10 cellular contexts compared by ENCODE assay signal in genomic region chr14:91899213-91899612, GRCh38. TPM values are rescaled to one million over a fixed set of nuclear protein-coding genes. Genes with fewer than 3 reads are reported as not detected.
DNase-seq lines count a peak whose midpoint lies in the region; ATAC-seq and TF ChIP-seq lines count a peak whose summit lies in the region.
"Had no signal": no experiment of that assay in that cellular context is flagged by ENCODE, and none has a peak within 500 bp of the region (broad histone marks: within the 10 kb centered on the region; RNA-seq: fewer than 3 reads in every experiment).

No MANE protein-coding gene starts in this region.

- H3K27ac ChIP-seq in left ventricle myocardium inferior (replicated peaks) (peak overlapping the region; percentile 81), VCaP (no peak overlapping the region), left lung (no peak overlapping the region), vagina (peak overlapping the region; percentile 60)
- H3K27ac ChIP-seq: BLaER1 had no signal

- H3K9me3 ChIP-seq in left ventricle myocardium inferior (replicated peaks), result no peaks in the 10 kb centered on the region
- no peaks in the 10 kb centered on the region for H3K9me3 ChIP-seq in left lung
- no peaks in the 10 kb centered on the region for H3K9me3 ChIP-seq in vagina
- no peaks in the 10 kb centered on the region for H3K9me3 ChIP-seq in MG63
- H3K9me3 ChIP-seq: BLaER1 had no signal

- TF ChIP-seq POLR2A in vagina (IDR thresholded peaks at IDR 0.05), result no peak

- ATAC-seq in left ventricle myocardium superior, result no peak
- ATAC-seq in left lung, result peak; percentile 62

- TF ChIP-seq CTCF in left ventricle myocardium inferior (IDR thresholded peaks at IDR 0.05; ENCODE audit: borderline replicate concordance), result no peak
- TF ChIP-seq CTCF in VCaP (conservative IDR thresholded peaks at IDR 0.05), result peak; percentile 69
- no peak for TF ChIP-seq CTCF in left lung (IDR thresholded peaks at IDR 0.05)
- TF ChIP-seq CTCF in vagina (IDR thresholded peaks at IDR 0.05), result no peak

- DNase-seq in left ventricle myocardium inferior (no peak), left ventricle myocardium superior (no peak), left lung (no peak), vagina (ENCODE audit: extremely low spot score in 2 of 2) (no peak), NAMALWA (ENCODE audit: low spot score) (no peak), cerebellar cortex (ENCODE audit: low spot score) (no peak), MG63 (no peak)
- DNase-seq: naive B cell had no signal

- intact Hi-C loops in left ventricle myocardium inferior (cut with micrococcal nuclease) (no loop called here), left ventricle myocardium superior (cut with micrococcal nuclease) (no loop called here), left lung (cut with DNase I) (no loop called here), vagina (cut with DNase I) (no loop called here)

- H3K27me3 ChIP-seq in left ventricle myocardium inferior (ENCODE audit: low read depth), result peaks cover 13% of the 10 kb centered on the region
- H3K27me3 ChIP-seq in left lung, result no peaks in the 10 kb centered on the region
- no peaks in the 10 kb centered on the region for H3K27me3 ChIP-seq in vagina
- no peaks in the 10 kb centered on the region for H3K27me3 ChIP-seq in MG63
- H3K27me3 ChIP-seq: BLaER1 had no signal

- H3K4me1 ChIP-seq in left ventricle myocardium inferior (peaks cover 52% of the 10 kb centered on the region), left lung (peaks cover 0 to 9% of the 10 kb centered on the region in 2 donors), vagina (peaks cover 48% of the 10 kb centered on the region)
- H3K4me1 ChIP-seq: BLaER1 had no signal

- H3K36me3 ChIP-seq in left ventricle myocardium inferior, result no peaks in the 10 kb centered on the region
- no peaks in the 10 kb centered on the region for H3K36me3 ChIP-seq in left lung
- no peaks in the 10 kb centered on the region for H3K36me3 ChIP-seq in vagina
- no peaks in the 10 kb centered on the region for H3K36me3 ChIP-seq in MG63
- H3K36me3 ChIP-seq: BLaER1 had no signal

- H3K4me3 ChIP-seq in left ventricle myocardium inferior (no peak overlapping the region), left lung (no peak overlapping the region), vagina (no peak overlapping the region), MG63 (no peak overlapping the region)
- H3K4me3 ChIP-seq: BLaER1 had no signal

RNA-seq across cellular contexts. Expression of gene TC2N, which starts 31.9 kb away (rescaled TPM):
- total RNA-seq in left ventricle myocardium inferior, result 4.1 TPM
- total RNA-seq in left ventricle myocardium superior, result 9.2 TPM
- total RNA-seq in left lung, result 10 to 100 TPM; 43.6 to 58.1 TPM
- total RNA-seq in vagina, result 50.3 TPM
- 0.53 TPM in 1 of 2 replicates, not detected in the other for total RNA-seq in MG63 (2014; rRNA removed; shearing (Covaris generic); ENCODE audit: low replicate concordance)

RNA-seq across cellular contexts. Expression of gene FBLN5, which starts 48.3 kb away (rescaled TPM):
- total RNA-seq in left ventricle myocardium inferior (62.5 TPM), left ventricle myocardium superior (61.7 TPM), left lung (100 to 1,000 TPM in 1 of 2 donors, 10 to 100 TPM in 1; 84.5 to 125 TPM), vagina (240 TPM)
- total RNA-seq in MG63 (2014; rRNA removed; shearing (Covaris generic); ENCODE audit: low replicate concordance), result 0.16 and 26.2 TPM in 2 replicates

Comparison
In these comparisons a context has a peak if more than half of its experiments do, and no peak if none do; other contexts are left out.
1. H3K27ac ChIP-seq: peak in left ventricle myocardium inferior (single experiment) and vagina (single experiment); none in VCaP (single experiment) and left lung (0 of 2).